In the genomic region with DNA sequence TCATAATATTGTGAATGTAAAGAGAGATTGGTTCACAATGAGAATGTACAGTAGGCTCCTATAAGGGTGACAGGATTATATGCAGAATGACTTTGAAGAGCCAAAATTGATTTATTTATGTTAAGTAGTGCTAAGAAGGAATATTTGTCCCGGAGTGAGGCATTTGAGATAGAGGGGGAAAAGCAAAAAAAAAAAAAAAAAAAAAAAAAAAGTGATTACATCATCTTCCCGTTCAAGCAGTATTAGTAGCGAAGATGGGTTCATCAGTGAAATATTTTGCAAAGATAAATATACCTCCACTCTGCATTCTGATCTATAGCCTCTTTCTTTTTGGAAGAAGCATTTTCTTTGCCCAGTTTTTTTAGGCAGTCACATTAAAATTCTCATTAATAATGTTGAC, we compare ENCODE assay signal across 10 cellular contexts.
DNase-seq lines count a peak whose midpoint lies in the region; ATAC-seq, FAIRE-seq and TF ChIP-seq lines count a peak whose summit lies in the region.
"Had no signal": no experiment of that assay in that cellular context is flagged by ENCODE, and none has a peak within 500 bp of the region (broad histone marks: within the 10 kb centered on the region; RNA-seq: fewer than 3 reads in every experiment).

No MANE protein-coding gene starts in this region.

- FAIRE-seq in GM12891 (lab: Jason Lieb, UNC), result no peak

- H3K27ac Mint-ChIP-seq in activated B cell treated with CpG ODN at 0.5 μM for 24 hours, result peak overlapping the region; percentile 41
- H3K27ac Mint-ChIP-seq in glutamatergic neuron (ENCODE audit: unreplicated experiment), result peak overlapping the region; percentile 81

- ATAC-seq in activated B cell treated with CpG ODN at 0.5 μM for 24 hours (ENCODE audit: low read depth) (no peak), HG03095 (IDR thresholded peaks at IDR 0.05; ENCODE audit: unreplicated experiment) (no peak)

- TF ChIP-seq POLR2A in GM12891 (IDR thresholded peaks at IDR 0.05; ENCODE audit: low read depth, low read length), result no peak

- H3K9me3 Mint-ChIP-seq in activated B cell treated with CpG ODN at 0.5 μM for 24 hours, result no peaks in the 10 kb centered on the region
- peaks cover 5% of the 10 kb centered on the region for H3K9me3 Mint-ChIP-seq in glutamatergic neuron (ENCODE audit: unreplicated experiment)

- intact Hi-C loops in activated B cell treated with CpG ODN at 0.5 μM for 24 hours (cut with micrococcal nuclease), result loop anchor here (10.0 kb wide), 2 partner anchors 595 to 1045 kb away; a partner anchor contains a TSS

- peaks cover 34% of the 10 kb centered on the region for H3K36me3 Mint-ChIP-seq in activated B cell treated with CpG ODN at 0.5 μM for 24 hours (ENCODE audit: low read depth)
- H3K36me3 Mint-ChIP-seq in glutamatergic neuron (ENCODE audit: unreplicated experiment), result no peaks in the 10 kb centered on the region

- TF ChIP-seq CTCF in activated B cell treated with CpG ODN at 0.5 μM for 24 hours (IDR thresholded peaks at IDR 0.05), result no peak
- no peak for TF ChIP-seq CTCF in glutamatergic neuron (IDR thresholded peaks at IDR 0.05; ENCODE audit: partially characterized antibody, unreplicated experiment)
- TF ChIP-seq CTCF in retinal pigment epithelial cell (conservative IDR thresholded peaks at IDR 0.05; ENCODE audit: low read depth, low read length), result no peak

- H3K4me3 Mint-ChIP-seq in activated B cell treated with CpG ODN at 0.5 μM for 24 hours, result peak overlapping the region; percentile 15
- H3K4me3 Mint-ChIP-seq in glutamatergic neuron (ENCODE audit: unreplicated experiment), result peak overlapping the region; percentile 91

- H3K4me1 Mint-ChIP-seq in activated B cell treated with CpG ODN at 0.5 μM for 24 hours (peaks cover 41% of the 10 kb centered on the region), glutamatergic neuron (ENCODE audit: low read depth, unreplicated experiment) (peaks cover 46% of the 10 kb centered on the region)

- DNase-seq in EL (peak; percentile 8), activated B cell treated with CpG ODN at 0.5 μM for 24 hours (no peak), glutamatergic neuron (no peak), retinal pigment epithelial cell (ENCODE audit: low read depth) (no peak), NCI-H226 (no peak), NCI-H345 treated with DMSO at 0.1 percent for 48 hours (lab: John Stamatoyannopoulos, UW; ENCODE audit: unreplicated experiment) (no peak), GM12891 (ENCODE audit: insufficient read length, low spot score) (no peak)
- DNase-seq: foreskin melanocyte, NCI-H187 had no signal

- CTCF ChIA-PET in activated B cell treated with CpG ODN at 0.5 μM for 24 hours (lab: Charles Lee), result no interaction called here

- peak overlapping the region; percentile 56 for H3K4me3 ChIP-seq in retinal pigment epithelial cell (ENCODE audit: low read length)

- no peaks in the 10 kb centered on the region for H3K27me3 Mint-ChIP-seq in activated B cell treated with CpG ODN at 0.5 μM for 24 hours
- H3K27me3 Mint-ChIP-seq in glutamatergic neuron (ENCODE audit: unreplicated experiment), result no peaks in the 10 kb centered on the region

- POLR2A ChIA-PET in activated B cell treated with CpG ODN at 0.5 μM for 24 hours (lab: Charles Lee), result no interaction called here

TF ChIP-seq in GM12891, 5 proteins besides CTCF, POLR2A, EP300 and RAD21:
- TF ChIP-seq TAF1 (IDR thresholded peaks at IDR 0.05; ENCODE audit: low read depth, low read length), result no peak
- TF ChIP-seq SPI1 (IDR thresholded peaks at IDR 0.05; ENCODE audit: low read depth, low read length), result no peak
- no peak for TF ChIP-seq POU2F2 (IDR thresholded peaks at IDR 0.05; ENCODE audit: low read depth, low read length)
- TF ChIP-seq POLR2AphosphoS5 (IDR thresholded peaks at IDR 0.05; ENCODE audit: low read depth, low read length), result no peak
- no peak for TF ChIP-seq PAX5 (IDR thresholded peaks at IDR 0.05; ENCODE audit: insufficient read depth, low read length, severe bottlenecking)
